Comparison of ENCODE assay signal across 15 cellular contexts in the genomic region with DNA sequence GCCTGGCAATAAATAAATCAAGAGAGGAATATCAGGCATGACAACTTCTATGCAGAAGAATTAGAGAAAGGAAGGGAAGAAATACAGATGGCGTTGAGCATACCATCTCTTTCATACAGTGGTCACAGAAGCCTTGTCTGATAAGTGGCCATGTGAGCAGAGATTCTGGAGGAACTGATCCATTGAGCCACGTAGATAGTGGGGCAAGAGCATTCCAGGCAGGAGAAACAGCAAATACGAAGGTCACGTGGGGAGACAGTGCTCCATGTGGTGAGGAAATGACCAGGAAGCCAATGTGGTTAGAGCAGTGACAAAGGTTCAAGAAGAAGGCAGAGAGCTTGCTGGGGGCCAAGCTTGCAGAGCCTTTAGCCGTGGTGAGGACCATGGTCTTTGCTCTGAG.
DNase-seq lines count a peak whose midpoint lies in the region; ATAC-seq and TF ChIP-seq lines count a peak whose summit lies in the region.
"Had no signal": no experiment of that assay in that cellular context is flagged by ENCODE, and none has a peak within 500 bp of the region (broad histone marks: within the 10 kb centered on the region; RNA-seq: fewer than 3 reads in every experiment).

No MANE protein-coding gene starts in this region.

- H3K27me3 ChIP-seq in Loucy (ENCODE audit: insufficient read depth, low read length, poor library complexity, severe bottlenecking): no peaks in the 10 kb centered on the region
- H3K27me3 ChIP-seq: BLaER1 had no signal

- no peak overlapping the region for H3K9ac ChIP-seq in Loucy (ENCODE audit: low read depth, low read length, poor library complexity, severe bottlenecking)
- H3K9ac ChIP-seq: BLaER1 had no signal

- H3K27ac Mint-ChIP-seq in nephron progenitor cell: peak overlapping the region; percentile 77
- H3K27ac Mint-ChIP-seq: CD14-positive monocyte; CD4-positive, alpha-beta memory T cell; H9 had no signal

- no peaks in the 10 kb centered on the region for H3K36me3 ChIP-seq in Loucy (ENCODE audit: insufficient read depth, low read length)
- H3K36me3 ChIP-seq: BLaER1 had no signal

- H3K79me2 ChIP-seq in Loucy (ENCODE audit: insufficient read depth, low read length): no peaks in the 10 kb centered on the region

- peak overlapping the region; percentile 26 for H3K4me2 ChIP-seq in Loucy (ENCODE audit: low read depth, low read length, poor library complexity, severe bottlenecking)
- H3K4me2 ChIP-seq: BLaER1 had no signal

- H3F3A ChIP-seq in Loucy (ENCODE audit: low read depth): no peaks in the 10 kb centered on the region

- peak overlapping the region; percentile 43 for H3K27ac ChIP-seq in VCaP
- H3K27ac ChIP-seq in coronary artery: no peak overlapping the region
- H3K27ac ChIP-seq: BLaER1 had no signal

- peaks cover 16% of the 10 kb centered on the region for H3K36me3 Mint-ChIP-seq in nephron progenitor cell (ENCODE audit: low read depth)
- H3K36me3 Mint-ChIP-seq: CD14-positive monocyte; CD4-positive, alpha-beta memory T cell had no signal

- peaks cover 15% of the 10 kb centered on the region for H3K4me1 ChIP-seq in Loucy (ENCODE audit: insufficient read depth, low read length, poor library complexity, severe bottlenecking)
- H3K4me1 ChIP-seq: BLaER1 had no signal

- TF ChIP-seq CTCF in Loucy (conservative IDR thresholded peaks at IDR 0.05; ENCODE audit: low read length) (no peak), VCaP (conservative IDR thresholded peaks at IDR 0.05) (no peak), nephron progenitor cell (IDR thresholded peaks at IDR 0.05) (no peak), coronary artery (IDR thresholded peaks at IDR 0.05) (no peak)

- no peaks in the 10 kb centered on the region for H3K9me2 ChIP-seq in Loucy (replicated peaks; ENCODE audit: low read depth, low read length)

- H3K9me3 ChIP-seq in Loucy (ENCODE audit: insufficient read depth, low read depth, low read length): no peaks in the 10 kb centered on the region
- H3K9me3 ChIP-seq: BLaER1 had no signal

- peak; percentile 85 for DNase-seq in CMK (ENCODE audit: low read depth)
- DNase-seq in nephron progenitor cell: no peak
- DNase-seq in coronary artery (ENCODE audit: low spot score): no peak
- no peak for DNase-seq in activated CD8-positive, alpha-beta memory T cell treated with anti-CD3 and anti-CD28 coated beads, Interleukin-2, amount 50 U/mL, for 48 hours
- DNase-seq: 8988T; Calu3; CD4-positive, alpha-beta memory T cell; DMS79 treated with DMSO at 0.1 percent for 48 hours; GF-D8; H9 had no signal

- no peaks in the 10 kb centered on the region for H3K27me3 Mint-ChIP-seq in nephron progenitor cell (ENCODE audit: low read depth, poor library complexity)

- H3K4me3 ChIP-seq in Loucy (ENCODE audit: low read length, poor library complexity, severe bottlenecking): no peak overlapping the region
- no peak overlapping the region for H3K4me3 ChIP-seq in coronary artery
- H3K4me3 ChIP-seq: BLaER1 had no signal

- H2AFZ ChIP-seq in Loucy (ENCODE audit: low read length): no peak overlapping the region

- peaks cover 79% of the 10 kb centered on the region for H3K4me1 Mint-ChIP-seq in nephron progenitor cell
- H3K4me1 Mint-ChIP-seq: CD14-positive monocyte; CD4-positive, alpha-beta memory T cell had no signal

- H4K20me1 ChIP-seq in Loucy (ENCODE audit: insufficient read depth, low read length, poor library complexity, severe bottlenecking): no peaks in the 10 kb centered on the region
- H4K20me1 ChIP-seq: BLaER1 had no signal

- peaks cover 31% of the 10 kb centered on the region for H3K9me3 Mint-ChIP-seq in nephron progenitor cell

- no peak overlapping the region for H3K4me3 Mint-ChIP-seq in nephron progenitor cell
- H3K4me3 Mint-ChIP-seq: CD14-positive monocyte; CD4-positive, alpha-beta memory T cell; H9 had no signal

- no peak for ATAC-seq in GM18873 (IDR thresholded peaks at IDR 0.05; ENCODE audit: low FRiP score, unreplicated experiment)
